ENCODE assay signal across 2 cellular contexts in the genomic region with DNA sequence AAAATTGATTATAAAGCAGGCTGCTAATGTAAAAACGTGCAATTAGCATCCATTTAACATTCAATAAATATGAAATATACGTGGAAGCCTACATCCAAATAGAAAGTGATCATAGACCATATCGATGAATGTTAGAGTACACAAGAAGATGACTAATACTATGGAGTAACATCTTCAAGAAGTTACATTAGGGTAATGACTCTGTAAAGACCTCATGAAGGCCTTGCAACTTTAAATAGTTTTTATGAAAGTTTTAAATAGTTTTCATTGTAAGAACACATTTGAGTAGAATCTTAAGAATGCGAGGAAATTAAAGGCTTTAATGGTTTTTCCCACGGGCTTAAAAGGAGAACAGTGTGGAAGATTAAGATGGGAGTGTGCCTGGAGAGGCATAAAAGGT.
TF ChIP-seq lines count a peak whose summit lies in the region.

No MANE protein-coding gene starts in this region.

TF ChIP-seq in A549, 52 proteins besides CTCF, POLR2A, EP300 and RAD21:
- TF ChIP-seq FOSL2 (IDR thresholded peaks at IDR 0.05) (no peak), FOSL2 (CRISPR knock-in tag; IDR thresholded peaks at IDR 0.05) (0 out of 2 replicates have a peak, but pooled peaks have one; percentile 31)
- TF ChIP-seq, protein P1, sequence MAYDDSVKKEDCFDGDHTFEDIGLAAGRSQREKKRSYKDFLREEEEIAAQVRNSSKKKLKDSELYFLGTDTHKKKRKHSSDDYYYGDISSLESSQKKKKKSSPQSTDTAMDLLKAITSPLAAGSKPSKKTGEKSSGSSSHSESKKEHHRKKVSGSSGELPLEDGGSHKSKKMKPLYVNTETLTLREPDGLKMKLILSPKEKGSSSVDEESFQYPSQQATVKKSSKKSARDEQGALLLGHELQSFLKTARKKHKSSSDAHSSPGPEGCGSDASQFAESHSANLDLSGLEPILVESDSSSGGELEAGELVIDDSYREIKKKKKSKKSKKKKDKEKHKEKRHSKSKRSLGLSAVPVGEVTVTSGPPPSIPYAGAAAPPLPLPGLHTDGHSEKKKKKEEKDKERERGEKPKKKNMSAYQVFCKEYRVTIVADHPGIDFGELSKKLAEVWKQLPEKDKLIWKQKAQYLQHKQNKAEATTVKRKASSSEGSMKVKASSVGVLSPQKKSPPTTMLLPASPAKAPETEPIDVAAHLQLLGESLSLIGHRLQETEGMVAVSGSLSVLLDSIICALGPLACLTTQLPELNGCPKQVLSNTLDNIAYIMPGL (CRISPR knock-in tag; IDR thresholded peaks at IDR 0.05; ENCODE audit: borderline replicate concordance): no peak

TF ChIP-seq in WTC11, 78 proteins besides CTCF, POLR2A, EP300 and RAD21:
- TF ChIP-seq ZNF416 (CRISPR knock-in tag; IDR thresholded peaks at IDR 0.05): no peak
- TF ChIP-seq MXD4 (CRISPR knock-in tag; IDR thresholded peaks at IDR 0.05; ENCODE audit: borderline replicate concordance): no peak
- TF ChIP-seq NFE2L1 (CRISPR knock-in tag; IDR thresholded peaks at IDR 0.05): no peak
- no peak for TF ChIP-seq NFYB (CRISPR knock-in tag; conservative IDR thresholded peaks at IDR 0.05; ENCODE audit: low read depth)
- TF ChIP-seq ZNF396 (CRISPR knock-in tag; IDR thresholded peaks at IDR 0.05; ENCODE audit: borderline replicate concordance): no peak
